Comparison of ENCODE assay signal across 1 cellular context in genomic region chr19:35777961-35778360, GRCh38.
TF ChIP-seq lines count a peak whose summit lies in the region.

No MANE protein-coding gene starts in this region.

TF ChIP-seq in HepG2, 621 proteins besides CTCF, POLR2A, EP300 and RAD21:
- TF ChIP-seq ZNF484 (CRISPR knock-in tag; IDR thresholded peaks at IDR 0.05; ENCODE audit: borderline replicate concordance, low read depth) (no peak), PHF5A (CRISPR knock-in tag; IDR thresholded peaks at IDR 0.05; ENCODE audit: low read depth, unreplicated experiment) (no peak), KLF13 (CRISPR knock-in tag; IDR thresholded peaks at IDR 0.05) (no peak), ZNF713 (CRISPR knock-in tag; IDR thresholded peaks at IDR 0.05) (no peak)
